30 cellular contexts compared by ENCODE assay signal in genomic region chr1:81264976-81265375, GRCh38.
"Had no signal": no experiment of that assay in that cellular context is flagged by ENCODE, and none has a peak within 500 bp of the region (broad histone marks: within the 10 kb centered on the region; RNA-seq: fewer than 3 reads in every experiment).

No MANE protein-coding gene starts in this region.

- H3K4me1 Mint-ChIP-seq: activated CD4-positive, alpha-beta T cell treated with anti-CD3 and anti-CD28 coated beads for 36 hours; T-cell had no signal

- H3K36me3 Mint-ChIP-seq: activated naive CD8-positive, alpha-beta T cell; T-cell had no signal

- H3K36me3 ChIP-seq: brain microvascular endothelial cell, cardiac muscle cell, MG63 had no signal

- DNase-seq: activated CD4-positive, alpha-beta T cell treated with anti-CD3 and anti-CD28 coated beads for 36 hours; activated CD4-positive, CD25-positive, alpha-beta regulatory T cell; activated CD8-positive, alpha-beta memory T cell treated with anti-CD3 and anti-CD28 coated beads, Interleukin-2, amount 50 U/mL, for 48 hours; activated CD8-positive, alpha-beta T cell treated with anti-CD3 and anti-CD28 coated beads, Interleukin-2, amount 10 ng/mL, durations not matched to agents 7 days and 5 days; activated effector memory CD4-positive, alpha-beta T cell treated with Interleukin-2 at 50 U/mL for 16 hours; activated naive CD4-positive, alpha-beta T cell; activated T-cell treated with anti-CD3 and anti-CD28 coated beads, Interleukin-2, amount 50 U/mL, for 1 hour; amygdala; brain microvascular endothelial cell; cerebellar nuclear complex; MG63; MV-4-11; NCI-H1092 treated with DMSO at 0.1 percent for 48 hours; NCI-H1417 treated with DMSO at 0.1 percent for 48 hours; NCI-H1694; NCI-H2029; NCI-H2107; NCI-H2171 treated with DMSO at 0.1 percent for 48 hours; NCI-H226; NCI-H526; NCI-H774; RPMI8226; T-cell; T-helper 2 cell; T1000 had no signal

- ATAC-seq: activated CD4-positive, alpha-beta T cell treated with anti-CD3 and anti-CD28 coated beads for 36 hours; activated CD8-positive, alpha-beta T cell treated with anti-CD3 and anti-CD28 coated beads, Interleukin-2, amount 10 ng/mL, durations not matched to agents 7 days and 5 days; Panc1; Right ventricle myocardium inferior; T-cell had no signal

- H3K4me3 Mint-ChIP-seq: activated CD4-positive, alpha-beta T cell treated with anti-CD3 and anti-CD28 coated beads for 36 hours; activated CD8-positive, alpha-beta T cell treated with anti-CD3 and anti-CD28 coated beads, Interleukin-2, amount 10 ng/mL, durations not matched to agents 7 days and 5 days; activated naive CD8-positive, alpha-beta T cell; T-cell had no signal

- H3K27me3 ChIP-seq: brain microvascular endothelial cell, cardiac muscle cell had no signal

- H3K27me3 Mint-ChIP-seq: activated CD4-positive, alpha-beta T cell treated with anti-CD3 and anti-CD28 coated beads for 36 hours; activated naive CD8-positive, alpha-beta T cell; T-cell had no signal

- H3K27ac Mint-ChIP-seq: activated CD4-positive, alpha-beta T cell treated with anti-CD3 and anti-CD28 coated beads for 36 hours; activated CD8-positive, alpha-beta T cell treated with anti-CD3 and anti-CD28 coated beads, Interleukin-2, amount 10 ng/mL, durations not matched to agents 7 days and 5 days; activated naive CD8-positive, alpha-beta T cell; T-cell had no signal

- H3K9me3 ChIP-seq: MG63 had no signal

- H3K27ac ChIP-seq: brain microvascular endothelial cell, cardiac muscle cell, SK-N-MC had no signal

- H3K4me3 ChIP-seq: cardiac muscle cell, MG63, SK-N-MC had no signal
